ENCODE assay signal across 8 cellular contexts in the genomic region with DNA sequence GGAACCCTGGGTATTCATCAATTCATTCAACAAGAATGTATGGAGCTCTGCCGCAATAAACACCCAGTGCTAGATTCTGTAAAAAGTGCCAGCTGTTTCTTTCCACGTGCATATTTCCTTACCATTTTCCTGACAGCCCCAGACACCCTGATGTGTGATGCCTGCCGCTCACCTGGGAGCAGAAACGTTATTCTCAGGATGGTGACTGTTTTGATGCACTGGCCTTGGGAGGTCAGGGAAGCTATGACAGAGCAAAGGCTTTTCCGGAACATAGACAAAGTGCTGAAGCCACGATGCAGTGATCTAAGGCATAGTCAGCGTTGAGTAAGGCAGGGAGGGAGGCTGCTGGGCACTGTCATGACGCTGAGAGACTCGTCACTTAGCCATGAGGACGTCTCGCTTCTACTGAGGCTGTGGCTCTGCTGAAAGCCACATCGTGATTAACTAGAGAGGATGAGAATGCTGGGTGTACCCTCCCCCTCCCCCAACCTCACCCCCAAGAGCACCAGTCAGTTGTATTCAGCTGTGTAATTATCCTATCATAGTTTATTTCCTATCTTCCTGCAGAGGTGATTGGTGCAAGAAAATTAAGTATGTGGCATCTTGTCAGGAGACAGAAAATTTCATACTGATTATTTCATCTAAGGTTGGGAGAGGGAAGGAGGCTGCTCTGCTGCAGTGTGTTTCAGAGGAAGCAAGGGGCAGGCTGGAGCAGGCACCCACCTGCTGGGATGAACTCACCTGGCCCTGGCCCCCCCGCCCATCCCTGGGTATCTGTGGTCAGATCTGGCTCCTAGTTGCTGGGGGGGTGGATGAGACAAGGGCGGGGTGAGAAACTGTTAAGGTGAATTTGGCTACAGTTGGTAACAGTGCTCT. TPM values are rescaled to one million over a fixed set of nuclear protein-coding genes. Genes with fewer than 3 reads are reported as not detected.
DNase-seq lines count a peak whose midpoint lies in the region; ATAC-seq and TF ChIP-seq lines count a peak whose summit lies in the region.

No MANE protein-coding gene starts in this region.

- peak; percentile 40 for DNase-seq in NK-92 treated with Interleukin-12 subunit alpha and Interleukin-12 subunit beta, amount 100 ng/mL, for 24 hours (lab: John Stamatoyannopoulos, UW)
- DNase-seq in NK-92 (lab: John Stamatoyannopoulos, UW; ENCODE audit: unreplicated experiment) (no peak), epithelial cell of proximal tubule (ENCODE audit: low read depth) (peak; percentile 58), smooth muscle cell of the brain vasculature (ENCODE audit: low read depth, low spot score) (peak; percentile 31), NCI-H2196 treated with DMSO at 0.1 percent for 48 hours (lab: John Stamatoyannopoulos, UW; ENCODE audit: unreplicated experiment) (no peak)
- DNase-seq in activated CD4-positive, alpha-beta T cell treated with anti-CD3 and anti-CD28 coated beads for 4 hours: peak; percentile 44 to 50

- no peak overlapping the region for H3K4me3 ChIP-seq in epithelial cell of proximal tubule (ENCODE audit: low read depth, low read length)

- TF ChIP-seq CTCF in epithelial cell of proximal tubule (conservative IDR thresholded peaks at IDR 0.05; ENCODE audit: low read depth, low read length): no peak

- ATAC-seq in HG03135 (IDR thresholded peaks at IDR 0.05; ENCODE audit: unreplicated experiment) (no peak), HG03280 (IDR thresholded peaks at IDR 0.05; ENCODE audit: unreplicated experiment) (no peak)

RNA-seq across cellular contexts. Expression of a gene that starts 48.8 kb away (rescaled TPM):
- 4.1 and 5.9 TPM in 2 replicates for total RNA-seq in epithelial cell of proximal tubule

Comparison
In these comparisons a context has a peak if more than half of its experiments do, and no peak if none do; other contexts are left out.
1. DNase-seq: peak in NK-92 treated with Interleukin-12 subunit alpha and Interleukin-12 subunit beta, amount 100 ng/mL, for 24 hours (single experiment), activated CD4-positive, alpha-beta T cell treated with anti-CD3 and anti-CD28 coated beads for 4 hours (2 of 2), epithelial cell of proximal tubule (single experiment) and smooth muscle cell of the brain vasculature (single experiment); none in NK-92 (single experiment) and NCI-H2196 treated with DMSO at 0.1 percent for 48 hours (single experiment).